In the genomic region with DNA sequence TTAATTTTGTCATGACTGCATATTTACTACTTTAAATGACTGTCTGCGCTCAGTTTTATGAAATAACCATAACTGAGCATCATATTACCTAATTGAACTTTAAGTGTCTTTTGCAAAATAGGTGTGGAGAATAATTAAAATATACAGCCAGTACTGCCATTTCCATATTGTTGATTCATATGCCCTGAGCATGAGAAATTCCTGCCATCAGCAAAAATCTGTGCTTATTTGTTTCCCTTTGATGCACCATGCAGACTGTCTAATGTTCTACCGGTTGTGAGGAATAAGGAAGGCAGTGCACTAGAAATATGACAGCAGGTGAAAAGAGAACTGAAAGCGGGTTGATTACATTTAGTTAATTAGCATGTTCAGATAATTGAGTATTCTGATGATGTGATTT, we compare ENCODE assay signal across 20 cellular contexts.
DNase-seq lines count a peak whose midpoint lies in the region; ATAC-seq and TF ChIP-seq lines count a peak whose summit lies in the region.
"Had no signal": no experiment of that assay in that cellular context is flagged by ENCODE, and none has a peak within 500 bp of the region (broad histone marks: within the 10 kb centered on the region; RNA-seq: fewer than 3 reads in every experiment).

No MANE protein-coding gene starts in this region.

- ATAC-seq in GM23338, result no peak
- ATAC-seq in natural killer cell, result no peak
- ATAC-seq: HCT116 had no signal

- 0 out of 2 replicates have a peak, but pooled peaks cover 6% of the 10 kb centered on the region for H3F3A ChIP-seq in GM23338 (replicated peaks; ENCODE audit: low read depth)

- H3K9me3 Mint-ChIP-seq in GM23338 (no peaks in the 10 kb centered on the region), nephron (no peaks in the 10 kb centered on the region), type B pancreatic cell (no peaks in the 10 kb centered on the region), natural killer cell (peaks cover 3 to 5% of the 10 kb centered on the region in 2 donors)

- H2AFZ ChIP-seq in GM23338, result no peak overlapping the region
- H2AFZ ChIP-seq: PC-9 had no signal

- H3K9me2 ChIP-seq in GM23338 (ENCODE audit: insufficient read depth), result no peaks in the 10 kb centered on the region

- H3K4me1 ChIP-seq in GM23338 (ENCODE audit: insufficient read depth), result peaks cover 45% of the 10 kb centered on the region

- H3K27ac ChIP-seq in GM23338 (ENCODE audit: low read depth), result no peak overlapping the region
- H3K27ac ChIP-seq: PC-9, RWPE1 had no signal

- TF ChIP-seq CTCF in GM23338 (conservative IDR thresholded peaks at IDR 0.05; ENCODE audit: low read depth in 2 of 2) (no peak), nephron (IDR thresholded peaks at IDR 0.05; ENCODE audit: unreplicated experiment in 3 of 3) (no peak), type B pancreatic cell (conservative IDR thresholded peaks at IDR 0.05) (no peak), natural killer cell (IDR thresholded peaks at IDR 0.05) (no peak)

- intact Hi-C loops in natural killer cell (cut with micrococcal nuclease), result no loop called here

- peaks cover 18% of the 10 kb centered on the region for H3K79me2 ChIP-seq in GM23338 (replicated peaks; ENCODE audit: insufficient read depth)

- H3K27me3 ChIP-seq in GM23338 (ENCODE audit: insufficient read depth), result peaks cover 42% of the 10 kb centered on the region

- H3K4me2 ChIP-seq in GM23338, result peak overlapping the region; percentile 87
- H3K4me2 ChIP-seq: PC-9 had no signal

- H3K27me3 Mint-ChIP-seq in GM23338 (ENCODE audit: insufficient read depth, low read depth, poor library complexity) (peaks cover 25% of the 10 kb centered on the region), nephron (ENCODE audit: low read depth) (peaks cover 65% of the 10 kb centered on the region), type B pancreatic cell (peaks cover 63% of the 10 kb centered on the region), natural killer cell (ENCODE audit: low read depth in 2 of 2) (peaks cover 43 to 59% of the 10 kb centered on the region in 2 donors)

- H3K4me3 Mint-ChIP-seq in GM23338 (0 out of 3 replicates have a peak overlapping the region, but pooled peaks have one; percentile 84), nephron (peak overlapping the region in 2 of 3 experiments; percentile 91), type B pancreatic cell (no peak overlapping the region), natural killer cell (no peak overlapping the region)
- H3K4me3 Mint-ChIP-seq: IgD-negative memory B cell had no signal

- H3K4me1 Mint-ChIP-seq in GM23338, result peaks cover 45% of the 10 kb centered on the region
- peaks cover 31% of the 10 kb centered on the region for H3K4me1 Mint-ChIP-seq in nephron
- H3K4me1 Mint-ChIP-seq in type B pancreatic cell (ENCODE audit: unreplicated experiment), result peaks cover 18% of the 10 kb centered on the region
- no peaks in the 10 kb centered on the region for H3K4me1 Mint-ChIP-seq in natural killer cell

- no peaks in the 10 kb centered on the region for H3K36me3 ChIP-seq in GM23338 (ENCODE audit: insufficient read depth)

- H3K27ac Mint-ChIP-seq in GM23338 (no peak overlapping the region), nephron (no peak overlapping the region), type B pancreatic cell (no peak overlapping the region), natural killer cell (no peak overlapping the region)
- H3K27ac Mint-ChIP-seq: CD14-positive monocyte, IgD-negative memory B cell had no signal

- H3K36me3 Mint-ChIP-seq in GM23338 (ENCODE audit: low read depth) (no peaks in the 10 kb centered on the region), nephron (ENCODE audit: low read depth) (no peaks in the 10 kb centered on the region), type B pancreatic cell (no peaks in the 10 kb centered on the region), natural killer cell (peaks cover 9% of the 10 kb centered on the region)
- H3K36me3 Mint-ChIP-seq: IgD-negative memory B cell had no signal

- 0 out of 2 replicates have a peak, but pooled peaks cover 5% of the 10 kb centered on the region for H4K20me1 ChIP-seq in GM23338 (replicated peaks; ENCODE audit: insufficient read depth)

- DNase-seq in NCI-H2171 treated with DMSO at 0.1 percent for 48 hours (lab: John Stamatoyannopoulos, UW) (peak; percentile 7), NCI-H2171 (lab: John Stamatoyannopoulos, UW) (no peak), GM23338 (ENCODE audit: low spot score) (no peak), NCI-H69 (lab: John Stamatoyannopoulos, UW) (peak; percentile 2), type B pancreatic cell (ENCODE audit: extremely low spot score, unreplicated experiment) (no peak), NCI-H187 treated with DMSO at 0.1 percent for 48 hours (lab: John Stamatoyannopoulos, UW) (no peak), natural killer cell (no peak)
- DNase-seq: DND-41, GOT3, NCI-H1694 treated with DMSO at 0.1 percent for 48 hours, NCI-H2107, NCI-H345, PC-9, SIG-M5, T-helper 1 cell had no signal

- peak overlapping the region; percentile 84 for H3K4me3 ChIP-seq in GM23338
- H3K4me3 ChIP-seq: PC-9 had no signal

TF ChIP-seq in GM23338, 12 proteins besides CTCF, POLR2A, EP300 and RAD21 (continues in another document):
- TF ChIP-seq, protein P1, sequence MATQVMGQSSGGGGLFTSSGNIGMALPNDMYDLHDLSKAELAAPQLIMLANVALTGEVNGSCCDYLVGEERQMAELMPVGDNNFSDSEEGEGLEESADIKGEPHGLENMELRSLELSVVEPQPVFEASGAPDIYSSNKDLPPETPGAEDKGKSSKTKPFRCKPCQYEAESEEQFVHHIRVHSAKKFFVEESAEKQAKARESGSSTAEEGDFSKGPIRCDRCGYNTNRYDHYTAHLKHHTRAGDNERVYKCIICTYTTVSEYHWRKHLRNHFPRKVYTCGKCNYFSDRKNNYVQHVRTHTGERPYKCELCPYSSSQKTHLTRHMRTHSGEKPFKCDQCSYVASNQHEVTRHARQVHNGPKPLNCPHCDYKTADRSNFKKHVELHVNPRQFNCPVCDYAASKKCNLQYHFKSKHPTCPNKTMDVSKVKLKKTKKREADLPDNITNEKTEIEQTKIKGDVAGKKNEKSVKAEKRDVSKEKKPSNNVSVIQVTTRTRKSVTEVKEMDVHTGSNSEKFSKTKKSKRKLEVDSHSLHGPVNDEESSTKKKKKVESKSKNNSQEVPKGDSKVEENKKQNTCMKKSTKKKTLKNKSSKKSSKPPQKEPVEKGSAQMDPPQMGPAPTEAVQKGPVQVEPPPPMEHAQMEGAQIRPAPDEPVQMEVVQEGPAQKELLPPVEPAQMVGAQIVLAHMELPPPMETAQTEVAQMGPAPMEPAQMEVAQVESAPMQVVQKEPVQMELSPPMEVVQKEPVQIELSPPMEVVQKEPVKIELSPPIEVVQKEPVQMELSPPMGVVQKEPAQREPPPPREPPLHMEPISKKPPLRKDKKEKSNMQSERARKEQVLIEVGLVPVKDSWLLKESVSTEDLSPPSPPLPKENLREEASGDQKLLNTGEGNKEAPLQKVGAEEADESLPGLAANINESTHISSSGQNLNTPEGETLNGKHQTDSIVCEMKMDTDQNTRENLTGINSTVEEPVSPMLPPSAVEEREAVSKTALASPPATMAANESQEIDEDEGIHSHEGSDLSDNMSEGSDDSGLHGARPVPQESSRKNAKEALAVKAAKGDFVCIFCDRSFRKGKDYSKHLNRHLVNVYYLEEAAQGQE (IDR thresholded peaks at IDR 0.05; ENCODE audit: unreplicated experiment), result no peak
- TF ChIP-seq JUNB (IDR thresholded peaks at IDR 0.05; ENCODE audit: unreplicated experiment), result no peak

Comparison
In these comparisons a context has a peak if more than half of its experiments do, and no peak if none do; other contexts are left out.
1. DNase-seq: peak in NCI-H2171 treated with DMSO at 0.1 percent for 48 hours (single experiment) and NCI-H69 (single experiment); none in NCI-H2171 (single experiment), GM23338 (single experiment), type B pancreatic cell (single experiment), NCI-H187 treated with DMSO at 0.1 percent for 48 hours (single experiment) and natural killer cell (single experiment).
2. H3K4me3 Mint-ChIP-seq: peak in GM23338 (single experiment) and nephron (2 of 3); none in type B pancreatic cell (single experiment) and natural killer cell (single experiment).